8 cellular contexts compared by ENCODE assay signal in the genomic region with DNA sequence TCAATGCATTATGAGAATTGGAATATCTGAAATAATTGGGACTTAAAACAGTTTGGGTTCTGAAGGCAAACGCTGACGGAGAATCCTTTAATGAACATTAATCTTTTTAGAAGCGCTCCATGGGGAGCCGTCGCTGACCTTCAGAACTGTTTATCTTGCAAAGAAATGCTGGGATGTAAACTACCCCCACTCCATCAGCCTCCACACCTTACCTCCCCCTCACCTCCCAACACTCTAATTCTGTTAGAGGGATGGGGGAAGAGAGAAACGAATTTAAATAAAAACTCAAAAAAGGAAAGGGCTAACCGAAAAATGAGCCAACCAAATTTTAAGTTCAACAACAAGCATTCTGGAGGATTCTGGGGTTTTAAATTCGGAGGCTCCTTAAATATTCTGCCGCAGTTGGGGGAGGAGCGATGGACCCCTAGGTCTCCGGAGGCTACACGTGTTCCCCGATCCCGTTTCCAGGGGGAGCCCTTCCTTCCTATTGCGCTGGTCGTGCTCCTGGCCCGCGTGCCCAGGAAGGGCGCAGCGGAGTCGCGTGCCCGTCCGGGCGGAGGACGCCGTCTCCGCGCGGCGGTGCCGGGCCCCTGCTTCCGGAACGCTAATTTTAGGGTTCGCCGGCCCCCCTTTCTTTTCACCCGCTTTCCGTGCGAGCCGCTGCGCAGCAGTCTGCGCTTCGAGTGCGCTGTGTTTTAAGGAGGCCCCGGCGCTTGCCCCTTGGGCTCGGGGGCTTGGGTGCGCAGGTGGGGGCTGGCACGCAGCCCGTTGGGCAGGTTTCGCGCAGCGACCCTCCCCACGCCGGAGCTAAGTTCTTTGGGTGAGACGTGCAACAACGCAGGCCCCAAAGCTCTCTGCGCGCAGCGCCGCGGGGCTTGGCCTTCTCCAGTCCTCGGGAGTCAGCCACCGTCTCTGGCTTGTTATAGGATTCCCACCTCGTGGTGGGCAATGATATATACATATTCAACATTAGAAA. TPM values are rescaled to one million over a fixed set of nuclear protein-coding genes. Genes with fewer than 3 reads are reported as not detected.
DNase-seq lines count a peak whose midpoint lies in the region; ATAC-seq and TF ChIP-seq lines count a peak whose summit lies in the region.

No MANE protein-coding gene starts in this region.

- peaks cover 4% of the 10 kb centered on the region for H3K27me3 ChIP-seq in effector memory CD4-positive, alpha-beta T cell (replicated peaks; ENCODE audit: control insufficient read depth, insufficient read depth, low read length, poor library complexity, severe bottlenecking)

- peak overlapping the region; percentile 64 for H3K4me3 ChIP-seq in effector memory CD4-positive, alpha-beta T cell (ENCODE audit: insufficient read depth, low read depth, low read length, poor library complexity, severe bottlenecking)
- H3K4me3 ChIP-seq in lower leg skin (ENCODE audit: low read depth, poor library complexity, severe bottlenecking) = peak overlapping the region; percentile 31

- intact Hi-C loops in lower leg skin (cut with DNase I; ENCODE audit: low total_unique reads) = no loop called here

- H3K9me3 ChIP-seq in effector memory CD4-positive, alpha-beta T cell (ENCODE audit: control insufficient read depth, low read length) = no peaks in the 10 kb centered on the region

- ATAC-seq in GM19351 (IDR thresholded peaks at IDR 0.05; ENCODE audit: unreplicated experiment) = peak; percentile 78

- no peaks in the 10 kb centered on the region for H3K36me3 ChIP-seq in effector memory CD4-positive, alpha-beta T cell (ENCODE audit: control insufficient read depth, insufficient read depth, low read length)

- peak in 11 of 14 donors; percentile 8 to 70 (median 40) for DNase-seq in C1 segment of cervical spinal cord (lab: John Stamatoyannopoulos, UW)
- peak; percentile 54 for DNase-seq in NCI-H1105 (lab: John Stamatoyannopoulos, UW)
- peak; percentile 9 to 16 for DNase-seq in activated CD4-positive, alpha-beta T cell treated with anti-CD3 and anti-CD28 coated beads, Interleukin-2, amount 50 U/mL, for 4 hours
- DNase-seq in effector memory CD4-positive, alpha-beta T cell = peak in 1 of 3 donors; percentile 16
- DNase-seq in lower leg skin (ENCODE audit: low spot score in 2 of 2) = no peak
- DNase-seq in stimulated activated naive CD4-positive, alpha-beta T cell treated with Interleukin-2 at 50 U/mL for 16 hours (lab: John Stamatoyannopoulos, UW) = peak; percentile 27
- DNase-seq in pons (ENCODE audit: low spot score) = no peak

- 4% methylated on average over 42 to 65 of the region's 65 CpGs for WGBS in lower leg skin, 2 donors

- H3K4me1 ChIP-seq in effector memory CD4-positive, alpha-beta T cell (ENCODE audit: control insufficient read depth, insufficient read depth, low read length, poor library complexity, severe bottlenecking) = peaks cover 8% of the 10 kb centered on the region

- no peak overlapping the region for H3K27ac ChIP-seq in effector memory CD4-positive, alpha-beta T cell (ENCODE audit: insufficient read depth, low read length, poor library complexity, severe bottlenecking)

- no peak for TF ChIP-seq CTCF in lower leg skin (IDR thresholded peaks at IDR 0.05)

- TF ChIP-seq POLR2A in lower leg skin (IDR thresholded peaks at IDR 0.05) = no peak

RNA-seq across cellular contexts. Expression of a gene that starts 43.8 kb away (rescaled TPM):
- 1 to 10 TPM in 3 of 4 donors, under 1 TPM in 1; 0.99 to 3.6 (median 2.5) TPM for total RNA-seq in lower leg skin

Comparison
In these comparisons a context has a peak if more than half of its experiments do, and no peak if none do; other contexts are left out.
1. DNase-seq: peak in C1 segment of cervical spinal cord (11 of 14), NCI-H1105 (single experiment), activated CD4-positive, alpha-beta T cell treated with anti-CD3 and anti-CD28 coated beads, Interleukin-2, amount 50 U/mL, for 4 hours (2 of 2) and stimulated activated naive CD4-positive, alpha-beta T cell treated with Interleukin-2 at 50 U/mL for 16 hours (single experiment); none in lower leg skin (0 of 2) and pons (single experiment).